8 cellular contexts compared by ENCODE assay signal in genomic region chr19:16070366-16070990, GRCh38. TPM values are rescaled to one million over a fixed set of nuclear protein-coding genes. Genes with fewer than 3 reads are reported as not detected.
DNase-seq lines count a peak whose midpoint lies in the region; TF ChIP-seq lines count a peak whose summit lies in the region.

No MANE protein-coding gene starts in this region.

- H3K36me3 Mint-ChIP-seq in activated CD4-positive, alpha-beta T cell treated with anti-CD3 and anti-CD28 coated beads, Interleukin-2, amount 10 ng/mL, durations not matched to agents 24 days and 14 days (ENCODE audit: low read depth), result no peaks in the 10 kb centered on the region
- no peaks in the 10 kb centered on the region for H3K36me3 Mint-ChIP-seq in glutamatergic neuron (ENCODE audit: unreplicated experiment)

- no peaks in the 10 kb centered on the region for H3K9me3 ChIP-seq in A673 (ENCODE audit: low read depth, low read length, poor library complexity, severe bottlenecking)

- intact Hi-C loops in activated CD4-positive, alpha-beta T cell treated with anti-CD3 and anti-CD28 coated beads, Interleukin-2, amount 10 ng/mL, durations not matched to agents 24 days and 14 days (cut with micrococcal nuclease), result loop anchor here (1.0 to 10.0 kb wide), 3 partner anchors 9 to 254 kb away; partner anchors contain the start of gene KLF2
- intact Hi-C loops in A673 (cut with micrococcal nuclease; ENCODE audit: unreplicated experiment), result no loop called here

- H3K4me1 ChIP-seq in rectal smooth muscle tissue (ENCODE audit: control insufficient read depth, insufficient read depth, low read length) (peaks cover 22% of the 10 kb centered on the region), A673 (ENCODE audit: insufficient read depth, low read length, poor library complexity, severe bottlenecking) (peaks cover 5% of the 10 kb centered on the region)

- CTCF ChIA-PET in A673 (lab: Charles Lee), result no interaction called here

- no peaks in the 10 kb centered on the region for H3K9me3 Mint-ChIP-seq in activated CD4-positive, alpha-beta T cell treated with anti-CD3 and anti-CD28 coated beads, Interleukin-2, amount 10 ng/mL, durations not matched to agents 24 days and 14 days
- peaks cover 3% of the 10 kb centered on the region for H3K9me3 Mint-ChIP-seq in glutamatergic neuron (ENCODE audit: unreplicated experiment)

- peak overlapping the region; percentile 29 for H3K9ac ChIP-seq in rectal smooth muscle tissue (ENCODE audit: low read length)

- peaks cover 5% of the 10 kb centered on the region for H3K36me3 ChIP-seq in rectal smooth muscle tissue (ENCODE audit: control insufficient read depth, insufficient read depth, low read length)
- no peaks in the 10 kb centered on the region for H3K36me3 ChIP-seq in A673 (ENCODE audit: insufficient read depth, low read length, poor library complexity, severe bottlenecking)

- POLR2A ChIA-PET in A673 (lab: Charles Lee; ENCODE audit: low non-redundant PET), result no interaction called here

- H3K4me3 Mint-ChIP-seq in activated CD4-positive, alpha-beta T cell treated with anti-CD3 and anti-CD28 coated beads, Interleukin-2, amount 10 ng/mL, durations not matched to agents 24 days and 14 days, result no peak overlapping the region
- H3K4me3 Mint-ChIP-seq in glutamatergic neuron (ENCODE audit: unreplicated experiment), result no peak overlapping the region

- peak overlapping the region; percentile 99 for H3K27ac ChIP-seq in rectal smooth muscle tissue (ENCODE audit: low read depth, low read length)
- H3K27ac ChIP-seq in A673 (ENCODE audit: low read depth, low read length, poor library complexity, severe bottlenecking), result no peak overlapping the region

- H3K27me3 Mint-ChIP-seq in activated CD4-positive, alpha-beta T cell treated with anti-CD3 and anti-CD28 coated beads, Interleukin-2, amount 10 ng/mL, durations not matched to agents 24 days and 14 days, result no peaks in the 10 kb centered on the region
- peaks cover 4% of the 10 kb centered on the region for H3K27me3 Mint-ChIP-seq in glutamatergic neuron (ENCODE audit: unreplicated experiment)

- no peak overlapping the region for H3K27ac Mint-ChIP-seq in activated CD4-positive, alpha-beta T cell treated with anti-CD3 and anti-CD28 coated beads, Interleukin-2, amount 10 ng/mL, durations not matched to agents 24 days and 14 days
- H3K27ac Mint-ChIP-seq in glutamatergic neuron (ENCODE audit: unreplicated experiment), result no peak overlapping the region

- H3K4me3 ChIP-seq in rectal smooth muscle tissue (ENCODE audit: low read length) (peak overlapping the region; percentile 72), A673 (ENCODE audit: low read depth, low read length, poor library complexity, severe bottlenecking) (no peak overlapping the region)

- DNase-seq in DMS153 (lab: John Stamatoyannopoulos, UW), result peak; percentile 60
- peak; percentile 93 for DNase-seq in HT-29 (ENCODE audit: low spot score)
- peak; percentile 92 for DNase-seq in activated CD4-positive, alpha-beta T cell treated with anti-CD3 and anti-CD28 coated beads, Interleukin-2, amount 10 ng/mL, durations not matched to agents 24 days and 14 days
- DNase-seq in dermis microvascular lymphatic vessel endothelial cell (ENCODE audit: low read depth in 2 of 2), result peak; percentile 95 to 98
- no peak for DNase-seq in DMS 273 treated with DMSO at 0.1 percent for 48 hours (lab: John Stamatoyannopoulos, UW)
- DNase-seq in glutamatergic neuron, result no peak
- DNase-seq in A673 (ENCODE audit: low spot score), result no peak

- no peaks in the 10 kb centered on the region for H3K27me3 ChIP-seq in rectal smooth muscle tissue (ENCODE audit: control insufficient read depth, insufficient read depth, low read length)
- H3K27me3 ChIP-seq in A673 (replicated peaks; ENCODE audit: insufficient read depth, low read depth, low read length, poor library complexity), result no peaks in the 10 kb centered on the region

- H3K4me1 Mint-ChIP-seq in activated CD4-positive, alpha-beta T cell treated with anti-CD3 and anti-CD28 coated beads, Interleukin-2, amount 10 ng/mL, durations not matched to agents 24 days and 14 days, result peaks cover 39% of the 10 kb centered on the region
- H3K4me1 Mint-ChIP-seq in glutamatergic neuron (ENCODE audit: low read depth, unreplicated experiment), result no peaks in the 10 kb centered on the region

- no TSS peak for BruUV-seq in A673 (replicated peaks; lab: Mats Ljungman, UMichigan)

- TF ChIP-seq CTCF in glutamatergic neuron (IDR thresholded peaks at IDR 0.05; ENCODE audit: partially characterized antibody, unreplicated experiment) (no peak), A673 (conservative IDR thresholded peaks at IDR 0.05; ENCODE audit: low read depth, low read length) (no peak)

RNA-seq across cellular contexts. Expression of gene TPM4, which starts 5.8 kb away (rescaled TPM):
- total RNA-seq in HT-29 (2014; rRNA removed; shearing (Covaris generic)), result 160 and 166 TPM in 2 replicates
- 283 and 291 TPM in 2 replicates for total RNA-seq in activated CD4-positive, alpha-beta T cell treated with anti-CD3 and anti-CD28 coated beads, Interleukin-2, amount 10 ng/mL, durations not matched to agents 24 days and 14 days
- total RNA-seq in dermis microvascular lymphatic vessel endothelial cell (424 and 463 TPM in 2 replicates), glutamatergic neuron (ENCODE audit: unreplicated experiment) (310 TPM), A673 (2021) (438 and 476 TPM in 2 replicates)

RNA-seq across cellular contexts. Expression of gene RAB8A, which starts 41.2 kb away (rescaled TPM):
- 37.4 and 45.9 TPM in 2 replicates for total RNA-seq in HT-29 (2014; rRNA removed; shearing (Covaris generic))
- total RNA-seq in activated CD4-positive, alpha-beta T cell treated with anti-CD3 and anti-CD28 coated beads, Interleukin-2, amount 10 ng/mL, durations not matched to agents 24 days and 14 days, result 227 and 247 TPM in 2 replicates
- total RNA-seq in dermis microvascular lymphatic vessel endothelial cell (104 and 107 TPM in 2 replicates), glutamatergic neuron (ENCODE audit: unreplicated experiment) (58.9 TPM), A673 (2021) (113 and 126 TPM in 2 replicates)

Comparison
In these comparisons a context has a peak if more than half of its experiments do, and no peak if none do; other contexts are left out.
1. DNase-seq: peak in DMS153 (single experiment), HT-29 (single experiment), activated CD4-positive, alpha-beta T cell treated with anti-CD3 and anti-CD28 coated beads, Interleukin-2, amount 10 ng/mL, durations not matched to agents 24 days and 14 days (single experiment) and dermis microvascular lymphatic vessel endothelial cell (2 of 2); none in DMS 273 treated with DMSO at 0.1 percent for 48 hours (single experiment), glutamatergic neuron (single experiment) and A673 (single experiment).